In genomic region chr15:78077053-78077859, GRCh38 we compare ENCODE assay signal across 8 cellular contexts. TPM values are rescaled to one million over a fixed set of nuclear protein-coding genes. Genes with fewer than 3 reads are reported as not detected.
DNase-seq lines count a peak whose midpoint lies in the region; ATAC-seq, FAIRE-seq and TF ChIP-seq lines count a peak whose summit lies in the region.

TBC1D2B (minus strand) TSS chr15:78077711; CDS start chr15:78077652, 59 bp downstream.

- no peak for FAIRE-seq in kidney (lab: Jason Lieb, UNC)

- peak within 1 kb of the TSS; percentile 92 for H3K4me3 Mint-ChIP-seq in activated B cell treated with CpG ODN at 0.5 μM for 24 hours

- H3K4me1 ChIP-seq in HAP-1: peaks cover 30% of the 10 kb centered on the region
- H3K4me1 ChIP-seq in kidney (ENCODE audit: control insufficient read depth in 1 of 2, insufficient read depth in 1 of 2, low read depth in 1 of 2, low read length in 2 of 2): peaks cover 11 to 15% of the 10 kb centered on the region in 2 donors

- in situ Hi-C loops in HAP-1 (cut with MboI; ENCODE audit: low sequenced_read_pairs): no loop called here

- ATAC-seq in activated B cell treated with CpG ODN at 0.5 μM for 24 hours (ENCODE audit: low read depth): peak; percentile 91

- H3K27ac Mint-ChIP-seq in activated B cell treated with CpG ODN at 0.5 μM for 24 hours: peak within 1 kb of the TSS; percentile 68

- H3K36me3 Mint-ChIP-seq in activated B cell treated with CpG ODN at 0.5 μM for 24 hours (ENCODE audit: low read depth): peaks cover 3% of the 10 kb centered on the region

- H3K9me3 ChIP-seq in HAP-1 (no peaks in the 10 kb centered on the region), kidney (ENCODE audit: control insufficient read depth in 1 of 2, low read length in 2 of 2) (no peaks in the 10 kb centered on the region)

- peak; percentile 70 for DNase-seq in GM12865 (ENCODE audit: low read depth)
- peak; percentile 87 to 90 for DNase-seq in HAP-1 (ENCODE audit: low spot score in 2 of 2)
- peak; percentile 64 for DNase-seq in NAMALWA (ENCODE audit: low spot score)
- peak; percentile 68 for DNase-seq in activated B cell treated with CpG ODN at 0.5 μM for 24 hours
- peak; percentile 58 to 65 for DNase-seq in cardiac fibroblast (ENCODE audit: low read depth in 2 of 2)
- DNase-seq in kidney: peak; percentile 88
- peak; percentile 46 to 69 for DNase-seq in stimulated activated CD4-positive, alpha-beta T cell treated with anti-CD3 and anti-CD28 coated beads, Interleukin-15, amount 100 ng/mL, for 1 hour (ENCODE audit: low read depth in 1 of 2, low spot score in 1 of 2)
- DNase-seq in epidermal melanocyte (ENCODE audit: insufficient read length, low spot score): no peak

- TF ChIP-seq CTCF in GM12865 (IDR thresholded peaks at IDR 0.05; ENCODE audit: insufficient read depth, low read depth, low read length, missing control alignments) (peak; percentile 15), activated B cell treated with CpG ODN at 0.5 μM for 24 hours (IDR thresholded peaks at IDR 0.05) (no peak), cardiac fibroblast (IDR thresholded peaks at IDR 0.05; ENCODE audit: low read depth, low read length) (no peak), kidney (IDR thresholded peaks at IDR 0.05; ENCODE audit: borderline replicate concordance, extremely low read depth, insufficient read depth) (no peak)

- peak within 1 kb of the TSS; percentile 82 to 83 for H3K9ac ChIP-seq in kidney (ENCODE audit: low read length in 2 of 2)

- intact Hi-C loops in activated B cell treated with CpG ODN at 0.5 μM for 24 hours (cut with micrococcal nuclease) (loop anchor here (1.0 to 5.0 kb wide), 3 partner anchors 11 to 60 kb away; no protein-coding TSS in a partner anchor), kidney (cut with DNase I) (no loop called here)

- no peaks in the 10 kb centered on the region for H3K27me3 ChIP-seq in HAP-1 (ENCODE audit: low read depth)

- H3K4me3 ChIP-seq in GM12865 (ENCODE audit: low read depth, low read length) (peak within 1 kb of the TSS; percentile 79), HAP-1 (peak within 1 kb of the TSS; percentile 74), cardiac fibroblast (replicated peaks in 1 of 2; ENCODE audit: low read depth in 2 of 2, low read length in 2 of 2) (peak within 1 kb of the TSS; percentile 72 to 87), kidney (ENCODE audit: low read length in 2 of 2) (peak within 1 kb of the TSS; percentile 85 to 89)

- H3K36me3 ChIP-seq in HAP-1 (replicated peaks) (no peaks in the 10 kb centered on the region), kidney (ENCODE audit: control insufficient read depth in 1 of 2, insufficient read depth in 2 of 2, low read length in 2 of 2) (no peaks in the 10 kb centered on the region)

- CTCF ChIA-PET in activated B cell treated with CpG ODN at 0.5 μM for 24 hours (lab: Charles Lee): no interaction called here

- POLR2A ChIA-PET in activated B cell treated with CpG ODN at 0.5 μM for 24 hours (lab: Charles Lee): interaction anchor here (0.6 to 1.1 kb wide), 2 partner anchors 8 to 87 kb away, joined by 3 to 4 read pairs; no protein-coding TSS in a partner anchor

- H3K4me1 Mint-ChIP-seq in activated B cell treated with CpG ODN at 0.5 μM for 24 hours: peaks cover 27% of the 10 kb centered on the region

- H3K9me3 Mint-ChIP-seq in activated B cell treated with CpG ODN at 0.5 μM for 24 hours: no peaks in the 10 kb centered on the region

- no peaks in the 10 kb centered on the region for H3K27me3 Mint-ChIP-seq in activated B cell treated with CpG ODN at 0.5 μM for 24 hours

- peak within 1 kb of the TSS; percentile 84 to 93 for H3K27ac ChIP-seq in kidney (ENCODE audit: low read depth in 2 of 2, low read length in 2 of 2)

RNA-seq across cellular contexts. Expression of gene TBC1D2B, which starts in this region (rescaled TPM):
- total RNA-seq in activated B cell treated with CpG ODN at 0.5 μM for 24 hours: 12.9 and 13.7 TPM in 2 replicates
- total RNA-seq in kidney: 41.6 TPM
- 8.5 TPM for polyA plus RNA-seq in kidney (ENCODE audit: insufficient read depth, low read depth, low replicate concordance)
